ENCODE assay signal across 8 cellular contexts in the genomic region with DNA sequence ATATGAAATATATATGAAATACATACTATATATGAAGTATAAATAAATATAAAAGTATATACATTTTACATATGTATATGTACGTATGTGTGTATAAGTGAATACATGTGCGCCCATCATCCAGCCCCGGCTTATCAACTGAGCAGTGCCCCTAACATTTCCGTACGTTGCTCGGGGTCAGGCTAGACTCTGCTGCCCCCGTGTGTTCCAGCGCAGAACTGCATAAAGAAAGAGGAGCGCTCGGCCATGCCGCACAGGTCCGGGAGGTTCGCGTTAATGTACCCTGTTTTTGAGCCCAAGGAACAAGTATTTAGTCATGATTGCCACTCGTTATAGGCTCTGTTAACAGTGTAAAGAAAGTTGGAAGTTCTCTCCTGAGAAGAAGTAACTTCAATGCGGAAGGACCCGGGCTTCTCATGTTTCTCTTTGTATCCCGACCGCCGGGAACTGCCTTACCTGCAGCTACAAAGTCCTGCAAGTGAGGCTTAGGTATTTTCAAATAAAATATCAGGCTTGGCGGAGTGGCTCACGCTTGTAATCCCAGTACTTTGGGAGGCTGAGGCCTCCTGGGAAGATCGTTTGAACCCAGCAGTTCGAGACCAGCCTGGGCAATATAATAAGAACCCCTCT. TPM values are rescaled to one million over a fixed set of nuclear protein-coding genes. Genes with fewer than 3 reads are reported as not detected.
DNase-seq lines count a peak whose midpoint lies in the region; ATAC-seq and TF ChIP-seq lines count a peak whose summit lies in the region.

No MANE protein-coding gene starts in this region.

- H3K27me3 ChIP-seq in GM23338 (ENCODE audit: insufficient read depth): no peaks in the 10 kb centered on the region
- no peaks in the 10 kb centered on the region for H3K27me3 ChIP-seq in SJSA1 (replicated peaks)
- peaks cover 7% of the 10 kb centered on the region for H3K27me3 ChIP-seq in upper lobe of right lung

- peak overlapping the region; percentile 33; the same call in 1 of the 2 replicates for H3K27ac Mint-ChIP-seq in GM23338
- no peak overlapping the region for H3K27ac Mint-ChIP-seq in activated naive CD4-positive, alpha-beta T cell treated with anti-CD3 and anti-CD28 coated beads for 36 hours

- H3K4me3 Mint-ChIP-seq in GM23338: peak overlapping the region; percentile 68
- H3K4me3 Mint-ChIP-seq in activated naive CD4-positive, alpha-beta T cell treated with anti-CD3 and anti-CD28 coated beads for 36 hours: peak overlapping the region; percentile 68

- H3K27ac ChIP-seq in GM23338 (ENCODE audit: low read depth): no peak overlapping the region
- no peak overlapping the region for H3K27ac ChIP-seq in SJSA1
- no peak overlapping the region for H3K27ac ChIP-seq in upper lobe of right lung

- no peaks in the 10 kb centered on the region for H3K9me3 Mint-ChIP-seq in GM23338
- H3K9me3 Mint-ChIP-seq in activated naive CD4-positive, alpha-beta T cell treated with anti-CD3 and anti-CD28 coated beads for 36 hours: no peaks in the 10 kb centered on the region

- H3K4me1 Mint-ChIP-seq in GM23338: no peaks in the 10 kb centered on the region
- H3K4me1 Mint-ChIP-seq in activated naive CD4-positive, alpha-beta T cell treated with anti-CD3 and anti-CD28 coated beads for 36 hours (ENCODE audit: low read depth): peaks cover 4% of the 10 kb centered on the region

- peak overlapping the region; percentile 64; the same call in 1 of the 2 replicates for H2AFZ ChIP-seq in GM23338

- no peaks in the 10 kb centered on the region for H3F3A ChIP-seq in GM23338 (replicated peaks; ENCODE audit: low read depth)

- H3K9ac ChIP-seq in ES-I3 (ENCODE audit: low read depth, low read length): peak overlapping the region; percentile 42; the same call in 1 of the 2 replicates

- H3K79me2 ChIP-seq in GM23338 (replicated peaks; ENCODE audit: insufficient read depth): no peaks in the 10 kb centered on the region

- TF ChIP-seq CTCF in GM23338 (conservative IDR thresholded peaks at IDR 0.05; ENCODE audit: low read depth in 2 of 2): peak; percentile 80 to 91
- peak; percentile 97 for TF ChIP-seq CTCF in upper lobe of right lung (IDR thresholded peaks at IDR 0.05)

- ATAC-seq in GM23338 (peak; percentile 94), upper lobe of right lung (peak; percentile 95)

- CTCF ChIA-PET in activated naive CD4-positive, alpha-beta T cell treated with anti-CD3 and anti-CD28 coated beads for 36 hours (lab: Charles Lee): interaction anchor here (0.6 to 2.3 kb wide), 9 partner anchors 10 to 1019 kb away, joined by 3 to 15 read pairs (median 4); no protein-coding TSS in a partner anchor

- DNase-seq in GM23338 (ENCODE audit: low spot score): peak; percentile 78
- peak; percentile 26 for DNase-seq in LHCN-M2 (ENCODE audit: low read depth)
- DNase-seq in SJSA1 (ENCODE audit: low read depth in 1 of 2, low spot score in 2 of 2): peak; percentile 46 to 63
- DNase-seq in activated naive CD4-positive, alpha-beta T cell treated with anti-CD3 and anti-CD28 coated beads for 36 hours: peak; percentile 81
- peak; percentile 68 for DNase-seq in glomerular visceral epithelial cell (ENCODE audit: extremely low spot score)
- DNase-seq in posterior vena cava (ENCODE audit: low spot score): peak; percentile 90
- peak; percentile 78 for DNase-seq in upper lobe of right lung

- peak overlapping the region; percentile 46 for H3K4me3 ChIP-seq in GM23338
- no peak overlapping the region for H3K4me3 ChIP-seq in SJSA1
- peak overlapping the region; percentile 26 for H3K4me3 ChIP-seq in upper lobe of right lung

- 0 out of 2 replicates have a peak, but pooled peaks cover 2% of the 10 kb centered on the region for H3K9me2 ChIP-seq in GM23338 (ENCODE audit: insufficient read depth)

- H3K36me3 ChIP-seq in ES-I3 (ENCODE audit: insufficient read depth, low read length): no peaks in the 10 kb centered on the region
- H3K36me3 ChIP-seq in GM23338 (ENCODE audit: insufficient read depth): no peaks in the 10 kb centered on the region
- no peaks in the 10 kb centered on the region for H3K36me3 ChIP-seq in SJSA1
- no peaks in the 10 kb centered on the region for H3K36me3 ChIP-seq in upper lobe of right lung

- H3K27me3 Mint-ChIP-seq in GM23338 (ENCODE audit: insufficient read depth, low read depth, poor library complexity): peaks cover 12% of the 10 kb centered on the region
- H3K27me3 Mint-ChIP-seq in activated naive CD4-positive, alpha-beta T cell treated with anti-CD3 and anti-CD28 coated beads for 36 hours (ENCODE audit: low read depth): peaks cover 8% of the 10 kb centered on the region

- no peaks in the 10 kb centered on the region for H3K36me3 Mint-ChIP-seq in GM23338 (ENCODE audit: low read depth)
- no peaks in the 10 kb centered on the region for H3K36me3 Mint-ChIP-seq in activated naive CD4-positive, alpha-beta T cell treated with anti-CD3 and anti-CD28 coated beads for 36 hours (ENCODE audit: low read depth)

- H4K20me1 ChIP-seq in GM23338 (replicated peaks; ENCODE audit: insufficient read depth): no peaks in the 10 kb centered on the region

- H3K9me3 ChIP-seq in ES-I3 (ENCODE audit: control insufficient read depth, insufficient read depth, low read length) (no peaks in the 10 kb centered on the region), SJSA1 (replicated peaks) (no peaks in the 10 kb centered on the region), upper lobe of right lung (no peaks in the 10 kb centered on the region)

- H3K4me2 ChIP-seq in GM23338: peak overlapping the region; percentile 74

- intact Hi-C loops in activated naive CD4-positive, alpha-beta T cell treated with anti-CD3 and anti-CD28 coated beads for 36 hours (cut with micrococcal nuclease): loop anchor here (1.0 to 5.0 kb wide), 6 partner anchors 39 to 966 kb away; no protein-coding TSS in a partner anchor
- intact Hi-C loops in posterior vena cava (cut with DNase I): loop anchor here in 1 of 2 donors (10.0 kb wide), 1 partner anchor 438 kb away; no protein-coding TSS in a partner anchor
- intact Hi-C loops in upper lobe of right lung (cut with DNase I): loop anchor here (5.0 kb wide), 1 partner anchor 311 kb away; no protein-coding TSS in a partner anchor

- H3K4me1 ChIP-seq in ES-I3 (ENCODE audit: insufficient read depth, low read length): no peaks in the 10 kb centered on the region
- H3K4me1 ChIP-seq in GM23338 (ENCODE audit: insufficient read depth): no peaks in the 10 kb centered on the region
- H3K4me1 ChIP-seq in SJSA1 (replicated peaks): no peaks in the 10 kb centered on the region
- no peaks in the 10 kb centered on the region for H3K4me1 ChIP-seq in upper lobe of right lung

TF ChIP-seq in GM23338, 12 proteins besides CTCF, POLR2A, EP300 and RAD21 (continues in another document):
- TF ChIP-seq CREB1 (CRISPR knock-in tag; IDR thresholded peaks at IDR 0.05; ENCODE audit: low read depth) (no peak), NANOG (IDR thresholded peaks at IDR 0.05; ENCODE audit: borderline replicate concordance) (no peak), ZNF331 (CRISPR knock-in tag; IDR thresholded peaks at IDR 0.05; ENCODE audit: low read depth) (no peak), JUNB (IDR thresholded peaks at IDR 0.05; ENCODE audit: unreplicated experiment) (no peak), ZNF114 (CRISPR knock-in tag; IDR thresholded peaks at IDR 0.05) (no peak), POLR2AphosphoS5 (IDR thresholded peaks at IDR 0.05; ENCODE audit: low read depth) (no peak), EZH2 (IDR thresholded peaks at IDR 0.05; ENCODE audit: low read depth, unreplicated experiment) (no peak)
- TF ChIP-seq, protein P1, sequence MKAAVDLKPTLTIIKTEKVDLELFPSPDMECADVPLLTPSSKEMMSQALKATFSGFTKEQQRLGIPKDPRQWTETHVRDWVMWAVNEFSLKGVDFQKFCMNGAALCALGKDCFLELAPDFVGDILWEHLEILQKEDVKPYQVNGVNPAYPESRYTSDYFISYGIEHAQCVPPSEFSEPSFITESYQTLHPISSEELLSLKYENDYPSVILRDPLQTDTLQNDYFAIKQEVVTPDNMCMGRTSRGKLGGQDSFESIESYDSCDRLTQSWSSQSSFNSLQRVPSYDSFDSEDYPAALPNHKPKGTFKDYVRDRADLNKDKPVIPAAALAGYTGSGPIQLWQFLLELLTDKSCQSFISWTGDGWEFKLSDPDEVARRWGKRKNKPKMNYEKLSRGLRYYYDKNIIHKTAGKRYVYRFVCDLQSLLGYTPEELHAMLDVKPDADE (IDR thresholded peaks at IDR 0.05): no peak

RNA-seq across cellular contexts. Expression of a gene that starts 55.7 kb away (rescaled TPM):
- not detected in 2 replicates for total RNA-seq in GM23338 (2014; rRNA removed; shearing (Covaris generic))
- 0.06 TPM in 1 of 2 replicates, not detected in the other for polyA plus RNA-seq in GM23338 (2016; fragmentation: Nextera tagmentation; extraction: Ambion mirVana)
- total RNA-seq in LHCN-M2 (2014; rRNA removed) (not detected in 2 replicates), posterior vena cava (not detected), upper lobe of right lung (not detected)
- not detected for polyA plus RNA-seq in LHCN-M2 (2012)
- total RNA-seq in SJSA1 (2014; rRNA removed; shearing (Covaris generic)): not detected in 2 replicates
- total RNA-seq in activated naive CD4-positive, alpha-beta T cell treated with anti-CD3 and anti-CD28 coated beads for 36 hours: under 1 TPM in 1 of 2 experiments, not detected in 1; 0.10 TPM

Comparison
In these comparisons a context has a peak if more than half of its experiments do, and no peak if none do; other contexts are left out.
1. DNase-seq: peak in every context shown above with its lines; median percentile 90 in posterior vena cava; 81 in activated naive CD4-positive, alpha-beta T cell treated with anti-CD3 and anti-CD28 coated beads for 36 hours; 78 in GM23338; 78 in upper lobe of right lung; 68 in glomerular visceral epithelial cell; 54 in SJSA1; 26 in LHCN-M2.